Comparison of ENCODE assay signal across 14 cellular contexts in genomic region chr4:78222575-78223186, GRCh38.
A peak's percentile ranks its signal among the peaks of the same experiment; 100 is the strongest.
DNase-seq lines count a peak whose midpoint lies in the region; ATAC-seq and TF ChIP-seq lines count a peak whose summit lies in the region.
"Had no signal": no experiment of that assay in that cellular context is flagged by ENCODE, and none has a peak within 500 bp of the region (broad histone marks: within the 10 kb centered on the region; RNA-seq: fewer than 3 reads in every experiment).

No MANE protein-coding gene starts in this region.

- H3K27me3 ChIP-seq in GM23338 (ENCODE audit: insufficient read depth) (no peaks in the 10 kb centered on the region), neural progenitor cell (peaks cover 31% of the 10 kb centered on the region)
- H3K27me3 ChIP-seq: BLaER1 treated with 17β-estradiol and CSF1 and Interleukin-3, amounts not matched to agents 10 nM and 100 nM had no signal

- TF ChIP-seq CTCF in GM23338 (conservative IDR thresholded peaks at IDR 0.05; ENCODE audit: low read depth in 2 of 2) (no peak), neural progenitor cell (IDR thresholded peaks at IDR 0.05) (no peak)

- DNase-seq in GM23338 (ENCODE audit: low spot score) (peak; percentile 62), NCI-H187 treated with DMSO at 0.1 percent for 48 hours (lab: John Stamatoyannopoulos, UW) (peak; percentile 51), NCI-H82 treated with DMSO at 0.1 percent for 48 hours (lab: John Stamatoyannopoulos, UW; ENCODE audit: unreplicated experiment) (peak; percentile 52), neural progenitor cell (ENCODE audit: low spot score) (peak; percentile 69)
- DNase-seq in natural killer cell treated with Interleukin-12 subunit alpha and Interleukin-12 subunit beta and Interleukin-15 and Interleukin-18, amount 100 ng/mL, for 72 hours (ENCODE audit: low spot score) = no peak
- DNase-seq: activated CD4-positive, alpha-beta T cell treated with anti-CD3 and anti-CD28 coated beads, Interleukin-2, amount 50 U/mL, for 4 hours; activated T-cell treated with anti-CD3 and anti-CD28 coated beads, Interleukin-2, amount 50 U/mL, for 72 hours; HFFc6; SHP77; stimulated activated CD4-positive, alpha-beta T cell treated with anti-CD3 and anti-CD28 coated beads, Interleukin-15, amount 100 ng/mL, for 24 hours had no signal

- ATAC-seq in GM23338 = peak; percentile 81
- ATAC-seq in natural killer cell treated with Interleukin-12 subunit alpha and Interleukin-12 subunit beta and Interleukin-15 and Interleukin-18, amount 100 ng/mL, for 72 hours = no peak
- ATAC-seq in HG03439 (IDR thresholded peaks at IDR 0.05; ENCODE audit: unreplicated experiment) = no peak
- no peak for ATAC-seq in HG02588 (IDR thresholded peaks at IDR 0.05; ENCODE audit: unreplicated experiment)
- ATAC-seq: activated T-cell treated with anti-CD3 and anti-CD28 coated beads, Interleukin-2, amount 50 U/mL, for 72 hours had no signal

- H3K9me2 ChIP-seq in GM23338 (ENCODE audit: insufficient read depth) = no peaks in the 10 kb centered on the region

- H3K4me1 ChIP-seq in GM23338 (ENCODE audit: insufficient read depth) = peaks cover 40% of the 10 kb centered on the region
- H3K4me1 ChIP-seq in neural progenitor cell = peaks cover 15% of the 10 kb centered on the region
- H3K4me1 ChIP-seq: BLaER1 treated with 17β-estradiol and CSF1 and Interleukin-3, amounts not matched to agents 10 nM and 100 nM; prostate gland had no signal

- H3K4me3 ChIP-seq in GM23338 (peak overlapping the region; percentile 29), neural progenitor cell (peak overlapping the region; percentile 6)
- H3K4me3 ChIP-seq: BLaER1 treated with 17β-estradiol and CSF1 and Interleukin-3, amounts not matched to agents 10 nM and 100 nM; prostate gland had no signal

- H3K9me3 Mint-ChIP-seq in GM23338 (peaks cover 9% of the 10 kb centered on the region; the same call in 2 of the 3 replicates), neural progenitor cell (peaks cover 6% of the 10 kb centered on the region)
- no peaks in the 10 kb centered on the region for H3K9me3 Mint-ChIP-seq in natural killer cell treated with Interleukin-12 subunit alpha and Interleukin-12 subunit beta and Interleukin-15 and Interleukin-18, amount 100 ng/mL, for 72 hours
- H3K9me3 Mint-ChIP-seq: activated T-cell treated with anti-CD3 and anti-CD28 coated beads, Interleukin-2, amount 50 U/mL, for 72 hours had no signal

- peaks cover 8% of the 10 kb centered on the region; the same call in 2 of the 3 replicates for H3K36me3 Mint-ChIP-seq in GM23338 (ENCODE audit: low read depth)
- peaks cover 2% of the 10 kb centered on the region for H3K36me3 Mint-ChIP-seq in neural progenitor cell
- peaks cover 7% of the 10 kb centered on the region for H3K36me3 Mint-ChIP-seq in natural killer cell treated with Interleukin-12 subunit alpha and Interleukin-12 subunit beta and Interleukin-15 and Interleukin-18, amount 100 ng/mL, for 72 hours

- H3K4me3 Mint-ChIP-seq in GM23338 = peak overlapping the region; percentile 28; the same call in 2 of the 3 replicates
- no peak overlapping the region for H3K4me3 Mint-ChIP-seq in neural progenitor cell
- H3K4me3 Mint-ChIP-seq in natural killer cell treated with Interleukin-12 subunit alpha and Interleukin-12 subunit beta and Interleukin-15 and Interleukin-18, amount 100 ng/mL, for 72 hours = no peak overlapping the region
- H3K4me3 Mint-ChIP-seq: activated T-cell treated with anti-CD3 and anti-CD28 coated beads, Interleukin-2, amount 50 U/mL, for 72 hours; HFFc6 had no signal

- H4K20me1 ChIP-seq in GM23338 (replicated peaks; ENCODE audit: insufficient read depth) = peaks cover 14% of the 10 kb centered on the region; the same call in 1 of the 2 replicates
- H4K20me1 ChIP-seq in neural progenitor cell (ENCODE audit: low read depth) = peaks cover 31% of the 10 kb centered on the region
- H4K20me1 ChIP-seq: BLaER1 treated with 17β-estradiol and CSF1 and Interleukin-3, amounts not matched to agents 10 nM and 100 nM had no signal

- H3K9ac ChIP-seq in neural progenitor cell = no peak overlapping the region
- H3K9ac ChIP-seq: BLaER1 treated with 17β-estradiol and CSF1 and Interleukin-3, amounts not matched to agents 10 nM and 100 nM had no signal

- H3K4me2 ChIP-seq in GM23338 = peak overlapping the region; percentile 55
- H3K4me2 ChIP-seq in neural progenitor cell = peak overlapping the region; percentile 63
- H3K4me2 ChIP-seq: BLaER1 treated with 17β-estradiol and CSF1 and Interleukin-3, amounts not matched to agents 10 nM and 100 nM had no signal

- H3K9me3 ChIP-seq in neural progenitor cell (ENCODE audit: low read depth) = no peaks in the 10 kb centered on the region
- H3K9me3 ChIP-seq: prostate gland had no signal

- H2AFZ ChIP-seq in GM23338 = no peak overlapping the region
- H2AFZ ChIP-seq in neural progenitor cell (replicated peaks) = no peak overlapping the region

- H3F3A ChIP-seq in GM23338 (replicated peaks; ENCODE audit: low read depth) = peaks cover 4% of the 10 kb centered on the region; the same call in 1 of the 2 replicates
- peaks cover 25% of the 10 kb centered on the region for H3F3A ChIP-seq in neural progenitor cell (ENCODE audit: low read depth)

- H3K79me2 ChIP-seq in GM23338 (replicated peaks; ENCODE audit: insufficient read depth) = peaks cover 87% of the 10 kb centered on the region
- H3K79me2 ChIP-seq in neural progenitor cell (ENCODE audit: low read depth) = peaks cover 10% of the 10 kb centered on the region

- H3K27ac Mint-ChIP-seq in GM23338 = peak overlapping the region; percentile 14; the same call in 1 of the 2 replicates
- no peak overlapping the region for H3K27ac Mint-ChIP-seq in neural progenitor cell
- H3K27ac Mint-ChIP-seq in natural killer cell treated with Interleukin-12 subunit alpha and Interleukin-12 subunit beta and Interleukin-15 and Interleukin-18, amount 100 ng/mL, for 72 hours = no peak overlapping the region
- H3K27ac Mint-ChIP-seq: activated T-cell treated with anti-CD3 and anti-CD28 coated beads, Interleukin-2, amount 50 U/mL, for 72 hours; HFFc6 had no signal

- H3K27ac ChIP-seq in GM23338 (ENCODE audit: low read depth) = peak overlapping the region; percentile 60
- no peak overlapping the region for H3K27ac ChIP-seq in neural progenitor cell
- H3K27ac ChIP-seq: BLaER1 treated with 17β-estradiol and CSF1 and Interleukin-3, amounts not matched to agents 10 nM and 100 nM; prostate gland had no signal

- H3K4me1 Mint-ChIP-seq in GM23338 = peaks cover 44% of the 10 kb centered on the region
- H3K4me1 Mint-ChIP-seq in neural progenitor cell = peaks cover 21% of the 10 kb centered on the region
- H3K4me1 Mint-ChIP-seq in natural killer cell treated with Interleukin-12 subunit alpha and Interleukin-12 subunit beta and Interleukin-15 and Interleukin-18, amount 100 ng/mL, for 72 hours (ENCODE audit: low read depth in 2 of 2) = no peaks in the 10 kb centered on the region

- H3K27me3 Mint-ChIP-seq in GM23338 (ENCODE audit: insufficient read depth, low read depth, poor library complexity) = peaks cover 3% of the 10 kb centered on the region
- H3K27me3 Mint-ChIP-seq in neural progenitor cell (ENCODE audit: insufficient read depth, low read depth) = peaks cover 2% of the 10 kb centered on the region
- H3K27me3 Mint-ChIP-seq in natural killer cell treated with Interleukin-12 subunit alpha and Interleukin-12 subunit beta and Interleukin-15 and Interleukin-18, amount 100 ng/mL, for 72 hours = peaks cover 0 to 3% of the 10 kb centered on the region in 2 donors

- H3K36me3 ChIP-seq in GM23338 (ENCODE audit: insufficient read depth) (no peaks in the 10 kb centered on the region), neural progenitor cell (no peaks in the 10 kb centered on the region)
- H3K36me3 ChIP-seq: BLaER1 treated with 17β-estradiol and CSF1 and Interleukin-3, amounts not matched to agents 10 nM and 100 nM; prostate gland had no signal

TF ChIP-seq in GM23338, 12 proteins besides CTCF, POLR2A, EP300 and RAD21 (continues in another document):
- TF ChIP-seq POLR2AphosphoS5 (IDR thresholded peaks at IDR 0.05; ENCODE audit: low read depth) (no peak), JUNB (IDR thresholded peaks at IDR 0.05; ENCODE audit: unreplicated experiment) (no peak), EZH2phosphoT487 (IDR thresholded peaks at IDR 0.05; ENCODE audit: unreplicated experiment) (no peak), EZH2 (IDR thresholded peaks at IDR 0.05; ENCODE audit: low read depth, unreplicated experiment) (no peak)
- TF ChIP-seq, protein P1, sequence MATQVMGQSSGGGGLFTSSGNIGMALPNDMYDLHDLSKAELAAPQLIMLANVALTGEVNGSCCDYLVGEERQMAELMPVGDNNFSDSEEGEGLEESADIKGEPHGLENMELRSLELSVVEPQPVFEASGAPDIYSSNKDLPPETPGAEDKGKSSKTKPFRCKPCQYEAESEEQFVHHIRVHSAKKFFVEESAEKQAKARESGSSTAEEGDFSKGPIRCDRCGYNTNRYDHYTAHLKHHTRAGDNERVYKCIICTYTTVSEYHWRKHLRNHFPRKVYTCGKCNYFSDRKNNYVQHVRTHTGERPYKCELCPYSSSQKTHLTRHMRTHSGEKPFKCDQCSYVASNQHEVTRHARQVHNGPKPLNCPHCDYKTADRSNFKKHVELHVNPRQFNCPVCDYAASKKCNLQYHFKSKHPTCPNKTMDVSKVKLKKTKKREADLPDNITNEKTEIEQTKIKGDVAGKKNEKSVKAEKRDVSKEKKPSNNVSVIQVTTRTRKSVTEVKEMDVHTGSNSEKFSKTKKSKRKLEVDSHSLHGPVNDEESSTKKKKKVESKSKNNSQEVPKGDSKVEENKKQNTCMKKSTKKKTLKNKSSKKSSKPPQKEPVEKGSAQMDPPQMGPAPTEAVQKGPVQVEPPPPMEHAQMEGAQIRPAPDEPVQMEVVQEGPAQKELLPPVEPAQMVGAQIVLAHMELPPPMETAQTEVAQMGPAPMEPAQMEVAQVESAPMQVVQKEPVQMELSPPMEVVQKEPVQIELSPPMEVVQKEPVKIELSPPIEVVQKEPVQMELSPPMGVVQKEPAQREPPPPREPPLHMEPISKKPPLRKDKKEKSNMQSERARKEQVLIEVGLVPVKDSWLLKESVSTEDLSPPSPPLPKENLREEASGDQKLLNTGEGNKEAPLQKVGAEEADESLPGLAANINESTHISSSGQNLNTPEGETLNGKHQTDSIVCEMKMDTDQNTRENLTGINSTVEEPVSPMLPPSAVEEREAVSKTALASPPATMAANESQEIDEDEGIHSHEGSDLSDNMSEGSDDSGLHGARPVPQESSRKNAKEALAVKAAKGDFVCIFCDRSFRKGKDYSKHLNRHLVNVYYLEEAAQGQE (IDR thresholded peaks at IDR 0.05; ENCODE audit: unreplicated experiment) = no peak
